Comparison of ENCODE assay signal across 9 cellular contexts in the genomic region with DNA sequence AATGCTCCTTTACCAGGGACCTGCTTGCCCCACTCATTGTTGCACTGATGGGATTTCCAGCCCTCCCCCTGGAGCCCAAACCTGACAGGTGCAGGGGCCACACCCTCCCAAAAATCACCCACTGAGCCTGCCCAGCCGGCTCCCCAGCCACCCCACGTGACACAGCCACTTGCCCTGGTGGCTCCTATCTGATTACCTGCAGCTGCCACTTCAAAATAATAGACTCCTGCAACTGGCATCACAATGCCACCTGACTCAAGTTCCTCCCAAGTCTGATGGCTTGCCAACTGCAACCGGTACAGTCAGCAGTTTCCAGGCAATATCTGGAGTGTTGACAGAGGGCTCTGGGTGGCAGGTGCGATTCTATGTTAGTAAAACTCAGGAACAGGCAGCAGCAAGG.
DNase-seq lines count a peak whose midpoint lies in the region; ATAC-seq and TF ChIP-seq lines count a peak whose summit lies in the region.
"Had no signal": no experiment of that assay in that cellular context is flagged by ENCODE, and none has a peak within 500 bp of the region (broad histone marks: within the 10 kb centered on the region; RNA-seq: fewer than 3 reads in every experiment).

No MANE protein-coding gene starts in this region.

- no peaks in the 10 kb centered on the region for H3K9me3 Mint-ChIP-seq in activated T-helper 17 cell treated with anti-CD3 and anti-CD28 coated beads, Interleukin-2, amount 50 U/mL, for 72 hours

- H3K4me1 Mint-ChIP-seq in activated T-helper 17 cell treated with anti-CD3 and anti-CD28 coated beads, Interleukin-2, amount 50 U/mL, for 72 hours, result peaks cover 4% of the 10 kb centered on the region

- peak overlapping the region; percentile 53 for H3K4me3 Mint-ChIP-seq in activated T-helper 17 cell treated with anti-CD3 and anti-CD28 coated beads, Interleukin-2, amount 50 U/mL, for 72 hours

- peak; percentile 97 for DNase-seq in DMS153 treated with DMSO at 0.1 percent for 48 hours (lab: John Stamatoyannopoulos, UW; ENCODE audit: unreplicated experiment)
- DNase-seq in NCI-H187 treated with DMSO at 0.1 percent for 48 hours (lab: John Stamatoyannopoulos, UW), result peak; percentile 92
- DNase-seq in mucosa of gallbladder (ENCODE audit: low spot score), result peak; percentile 87
- DNase-seq in HEK293T (ENCODE audit: extremely low spot score), result no peak
- DNase-seq: right cardiac atrium had no signal

- no peaks in the 10 kb centered on the region for H3K27me3 Mint-ChIP-seq in activated T-helper 17 cell treated with anti-CD3 and anti-CD28 coated beads, Interleukin-2, amount 50 U/mL, for 72 hours

- peak overlapping the region; percentile 54 for H3K27ac Mint-ChIP-seq in activated T-helper 17 cell treated with anti-CD3 and anti-CD28 coated beads, Interleukin-2, amount 50 U/mL, for 72 hours

- H3K36me3 Mint-ChIP-seq in activated T-helper 17 cell treated with anti-CD3 and anti-CD28 coated beads, Interleukin-2, amount 50 U/mL, for 72 hours (ENCODE audit: low read depth), result no peaks in the 10 kb centered on the region

- ATAC-seq in activated T-helper 17 cell treated with anti-CD3 and anti-CD28 coated beads, Interleukin-2, amount 50 U/mL, for 72 hours (replicated peaks), result no peak
- ATAC-seq in GM21717 (IDR thresholded peaks at IDR 0.05; ENCODE audit: unreplicated experiment) (no peak), HG03196 (IDR thresholded peaks at IDR 0.05; ENCODE audit: unreplicated experiment) (no peak), HG03565 (IDR thresholded peaks at IDR 0.05; ENCODE audit: unreplicated experiment) (no peak)

- POLR2A ChIA-PET in HEK293T (lab: Yijun Ruan, JAX), result no interaction called here

- CTCF ChIA-PET in HEK293T (lab: Yijun Ruan, JAX), result no interaction called here

TF ChIP-seq in HEK293T, 16 proteins besides CTCF, POLR2A, EP300 and RAD21:
- TF ChIP-seq SP1 (IDR thresholded peaks at IDR 0.05) (no peak), FOXK2 (IDR thresholded peaks at IDR 0.05) (no peak), FOXM1 (IDR thresholded peaks at IDR 0.05; ENCODE audit: borderline replicate concordance) (no peak), TARDBP (IDR thresholded peaks at IDR 0.05) (no peak), BHLHE40 (IDR thresholded peaks at IDR 0.05; ENCODE audit: borderline replicate concordance) (no peak), LEF1 (IDR thresholded peaks at IDR 0.05; ENCODE audit: borderline replicate concordance) (no peak), NFRKB (IDR thresholded peaks at IDR 0.05) (no peak), SUZ12 (IDR thresholded peaks at IDR 0.05) (no peak), CTBP1 (IDR thresholded peaks at IDR 0.05; ENCODE audit: borderline replicate concordance) (no peak)
TF ChIP-seq in HEK293T: peak in this region for 0.
